In the genomic region with DNA sequence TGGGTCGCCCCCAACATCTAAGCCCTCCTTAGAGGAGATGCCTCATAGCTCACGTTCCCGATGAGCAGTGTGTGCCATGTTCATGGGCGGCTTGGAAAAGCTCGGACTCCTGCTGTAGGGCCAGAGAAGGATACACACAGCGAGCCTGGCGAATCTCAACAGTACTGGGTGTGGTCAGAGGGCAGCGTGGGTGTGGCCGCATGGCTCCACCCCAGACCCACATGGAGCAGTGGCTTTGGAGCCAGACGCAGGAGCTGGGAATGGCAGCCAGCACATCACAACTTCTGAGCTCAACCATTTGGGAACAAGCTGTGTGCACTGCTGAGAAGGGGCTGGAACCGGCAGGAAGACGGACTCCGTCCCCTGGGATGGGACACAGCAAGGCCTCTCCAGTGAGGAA, we compare ENCODE assay signal across 18 cellular contexts. TPM values are rescaled to one million over a fixed set of nuclear protein-coding genes. Genes with fewer than 3 reads are reported as not detected.
A peak's percentile ranks its signal among the peaks of the same experiment; 100 is the strongest.
DNase-seq lines count a peak whose midpoint lies in the region; TF ChIP-seq lines count a peak whose summit lies in the region.
"Had no signal": no experiment of that assay in that cellular context is flagged by ENCODE, and none has a peak within 500 bp of the region (broad histone marks: within the 10 kb centered on the region; RNA-seq: fewer than 3 reads in every experiment).

No MANE protein-coding gene starts in this region.

- H3K27ac Mint-ChIP-seq in chondrocyte (ENCODE audit: unreplicated experiment): peak overlapping the region; percentile 27
- H3K27ac Mint-ChIP-seq in CD4-positive, alpha-beta memory T cell: no peak overlapping the region
- H3K27ac Mint-ChIP-seq: CD8-positive, alpha-beta memory T cell had no signal

- no peak for DNase-seq in chondrocyte (ENCODE audit: low spot score)
- DNase-seq in retina: no peak
- no peak for DNase-seq in CD4-positive, alpha-beta memory T cell
- DNase-seq in NCI-H345 (lab: John Stamatoyannopoulos, UW): no peak
- DNase-seq: CD8-positive, alpha-beta memory T cell; DMS79; GM23248; KG1; NCI-H1417 treated with DMSO at 0.1 percent for 48 hours; NCI-H2029; NCI-H524; Peyer's patch; SHP77; SK-N-SH had no signal

- H3K36me3 Mint-ChIP-seq in chondrocyte (ENCODE audit: low read depth): peaks cover 21% of the 10 kb centered on the region
- peaks cover 35 to 78% of the 10 kb centered on the region in 2 donors for H3K36me3 Mint-ChIP-seq in CD4-positive, alpha-beta memory T cell

- CTCF ChIA-PET in HEK293 (lab: Yijun Ruan, JAX): interaction anchor here (0.5 to 1.4 kb wide), 5 partner anchors 9 to 752 kb away, joined by 3 to 5 read pairs (median 3); no protein-coding TSS in a partner anchor
- CTCF ChIA-PET in CD4-positive, alpha-beta memory T cell (lab: Charles Lee; ENCODE audit: partially characterized antibody): no interaction called here

- no peak overlapping the region for H3K4me3 Mint-ChIP-seq in chondrocyte (ENCODE audit: unreplicated experiment)
- H3K4me3 Mint-ChIP-seq in CD4-positive, alpha-beta memory T cell: no peak overlapping the region

- H3K36me3 ChIP-seq in HEK293 (ENCODE audit: control insufficient read depth in 2 of 2, insufficient read depth in 1 of 2, low read length in 2 of 2) (peaks cover 28 to 95% of the 10 kb centered on the region in 2 experiments), muscle layer of colon (ENCODE audit: insufficient read depth, low read length) (peaks cover 59% of the 10 kb centered on the region), stomach smooth muscle (ENCODE audit: control insufficient read depth in 2 of 2, insufficient read depth in 2 of 2, low read length in 2 of 2) (peaks cover 24 to 29% of the 10 kb centered on the region in 2 donors)
- H3K36me3 ChIP-seq in CD4-positive, alpha-beta memory T cell (ENCODE audit: insufficient read depth, low read length): peaks cover 88% of the 10 kb centered on the region

- H3K9ac ChIP-seq in muscle layer of colon (ENCODE audit: low read length) (no peak overlapping the region), stomach smooth muscle (ENCODE audit: low read length in 2 of 2) (no peak overlapping the region)
- H3K9ac ChIP-seq: GM23248, SK-N-SH had no signal

- H3K27me3 ChIP-seq in muscle layer of colon (ENCODE audit: control insufficient read depth in 1 of 2, insufficient read depth in 2 of 2, low read length in 2 of 2) (no peaks in the 10 kb centered on the region), stomach smooth muscle (ENCODE audit: control insufficient read depth in 1 of 2, insufficient read depth in 2 of 2, low read length in 2 of 2) (no peaks in the 10 kb centered on the region)
- no peaks in the 10 kb centered on the region for H3K27me3 ChIP-seq in CD4-positive, alpha-beta memory T cell (ENCODE audit: insufficient read depth, low read length)
- H3K27me3 ChIP-seq: Peyer's patch had no signal

- H3K27me3 Mint-ChIP-seq in chondrocyte (ENCODE audit: low read depth): no peaks in the 10 kb centered on the region
- no peaks in the 10 kb centered on the region for H3K27me3 Mint-ChIP-seq in CD4-positive, alpha-beta memory T cell
- H3K27me3 Mint-ChIP-seq: CD8-positive, alpha-beta memory T cell had no signal

- intact Hi-C loops in CD4-positive, alpha-beta memory T cell (cut with micrococcal nuclease): no loop called here

- H3K4me1 ChIP-seq in HEK293 (ENCODE audit: control insufficient read depth, insufficient read depth, low read length) (no peaks in the 10 kb centered on the region), muscle layer of colon (ENCODE audit: insufficient read depth, low read length) (peaks cover 64% of the 10 kb centered on the region), stomach smooth muscle (ENCODE audit: control insufficient read depth, insufficient read depth, low read length) (peaks cover 93% of the 10 kb centered on the region)
- no peaks in the 10 kb centered on the region for H3K4me1 ChIP-seq in CD4-positive, alpha-beta memory T cell (ENCODE audit: insufficient read depth, low read length)

- H3K27ac ChIP-seq in HEK293 (ENCODE audit: extremely low read depth, low read depth, low read length): no peak overlapping the region
- peak overlapping the region; percentile 36 for H3K27ac ChIP-seq in muscle layer of colon (ENCODE audit: low read depth, low read length)
- H3K27ac ChIP-seq in stomach smooth muscle (ENCODE audit: low read length): peak overlapping the region; percentile 83
- no peak overlapping the region for H3K27ac ChIP-seq in CD4-positive, alpha-beta memory T cell (ENCODE audit: low read depth, low read length)
- H3K27ac ChIP-seq: GM23248, Peyer's patch had no signal

- TF ChIP-seq CTCF in HEK293 (tag by site-specific recombination; IDR thresholded peaks at IDR 0.05): no peak
- no peak for TF ChIP-seq CTCF in chondrocyte (IDR thresholded peaks at IDR 0.05)

- H3K9me3 Mint-ChIP-seq in chondrocyte (ENCODE audit: low read depth): no peaks in the 10 kb centered on the region
- peaks cover 0 to 2% (median 0%) of the 10 kb centered on the region in 8 donors for H3K9me3 Mint-ChIP-seq in CD4-positive, alpha-beta memory T cell
- H3K9me3 Mint-ChIP-seq: CD8-positive, alpha-beta memory T cell had no signal

- H3K4me3 ChIP-seq in HEK293 (ENCODE audit: low read depth, low read length) (no peak overlapping the region), muscle layer of colon (ENCODE audit: low read depth in 1 of 2, low read length in 2 of 2) (no peak overlapping the region), stomach smooth muscle (ENCODE audit: low read length in 2 of 2) (no peak overlapping the region)
- H3K4me3 ChIP-seq in CD4-positive, alpha-beta memory T cell (ENCODE audit: low read length in 2 of 2): no peak overlapping the region
- H3K4me3 ChIP-seq: GM23248, Peyer's patch had no signal

- peaks cover 9% of the 10 kb centered on the region for H3K4me1 Mint-ChIP-seq in chondrocyte (ENCODE audit: low read depth)
- peaks cover 0 to 2% (median 0%) of the 10 kb centered on the region in 4 donors for H3K4me1 Mint-ChIP-seq in CD4-positive, alpha-beta memory T cell

- POLR2A ChIA-PET in HEK293 (lab: Yijun Ruan, JAX): no interaction called here
- POLR2A ChIA-PET in CD4-positive, alpha-beta memory T cell (lab: Charles Lee; ENCODE audit: partially characterized antibody): no interaction called here

- H3K9me3 ChIP-seq in HEK293 (ENCODE audit: control insufficient read depth, insufficient read depth, low read depth, low read length): no peaks in the 10 kb centered on the region
- H3K9me3 ChIP-seq in muscle layer of colon (ENCODE audit: low read length): no peaks in the 10 kb centered on the region
- no peaks in the 10 kb centered on the region for H3K9me3 ChIP-seq in stomach smooth muscle (ENCODE audit: control insufficient read depth in 2 of 2, low read length in 2 of 2)
- H3K9me3 ChIP-seq in CD4-positive, alpha-beta memory T cell (ENCODE audit: control insufficient read depth in 1 of 2, low read length in 2 of 2): no peaks in the 10 kb centered on the region
- H3K9me3 ChIP-seq: Peyer's patch, SK-N-SH had no signal

TF ChIP-seq in HEK293, 187 proteins besides CTCF, POLR2A, EP300 and RAD21 (continues in another document):
- no peak for TF ChIP-seq ZNF24 (tag by site-specific recombination; IDR thresholded peaks at IDR 0.05)
- TF ChIP-seq ZNF114 (tag by site-specific recombination; IDR thresholded peaks at IDR 0.05): no peak
- no peak for TF ChIP-seq ZNF837 (tag by site-specific recombination; IDR thresholded peaks at IDR 0.05)

RNA-seq across cellular contexts. Expression of gene CAPS, which starts 15.6 kb away (rescaled TPM):
- 7.2 to 11.9 TPM (median 10.5 TPM) in 3 replicates for total RNA-seq in chondrocyte
- 10 to 100 TPM; 65.0 to 68.0 TPM for total RNA-seq in CD4-positive, alpha-beta memory T cell
- polyA plus RNA-seq in CD4-positive, alpha-beta memory T cell: 1 to 10 TPM; 1.7 to 4.3 TPM

RNA-seq across cellular contexts. Expression of gene VMAC, which starts 25.0 kb away (rescaled TPM):
- 5.6 to 6.5 TPM (median 6.1 TPM) in 3 replicates for total RNA-seq in chondrocyte
- total RNA-seq in CD4-positive, alpha-beta memory T cell: 10 to 100 TPM; 36.6 to 37.5 TPM
- polyA plus RNA-seq in CD4-positive, alpha-beta memory T cell: 1 to 10 TPM; 5.6 to 6.3 TPM

RNA-seq across cellular contexts. Expression of gene NDUFA11, which starts 26.1 kb away (rescaled TPM):
- 202 to 224 TPM (median 204 TPM) in 3 replicates for total RNA-seq in chondrocyte
- total RNA-seq in CD4-positive, alpha-beta memory T cell: 100 to 1,000 TPM; 139 to 153 TPM
- 100 to 1,000 TPM; 330 to 388 TPM for polyA plus RNA-seq in CD4-positive, alpha-beta memory T cell

RNA-seq across cellular contexts. Expression of gene RANBP3, which starts 48.3 kb away (rescaled TPM):
- total RNA-seq in chondrocyte: 53.5 to 65.5 TPM (median 57.7 TPM) in 3 replicates
- total RNA-seq in CD4-positive, alpha-beta memory T cell: 10 to 100 TPM; 84.1 to 94.9 TPM
- polyA plus RNA-seq in CD4-positive, alpha-beta memory T cell: 10 to 100 TPM in 1 of 2 donors, 1 to 10 TPM in 1; 3.4 to 11.6 TPM

RNA-seq across cellular contexts. Expression of gene FUT5, which starts 59.3 kb away (rescaled TPM):
- not detected in 3 replicates for total RNA-seq in chondrocyte
- under 1 TPM in 1 of 2 experiments, not detected in 1; 0.17 TPM for total RNA-seq in CD4-positive, alpha-beta memory T cell
- not detected for polyA plus RNA-seq in CD4-positive, alpha-beta memory T cell
- total RNA-seq: CD8-positive, alpha-beta memory T cell; GM23248; Peyer's patch had no signal
- polyA plus RNA-seq: BJ; CD8-positive, alpha-beta memory T cell; GM23248; SK-N-SH had no signal

Comparison
In these comparisons a context has a peak if more than half of its experiments do, and no peak if none do; other contexts are left out.
1. H3K27ac ChIP-seq: peak in muscle layer of colon (single experiment) and stomach smooth muscle (single experiment); none in HEK293 (single experiment) and CD4-positive, alpha-beta memory T cell (single experiment).